In the genomic region with DNA sequence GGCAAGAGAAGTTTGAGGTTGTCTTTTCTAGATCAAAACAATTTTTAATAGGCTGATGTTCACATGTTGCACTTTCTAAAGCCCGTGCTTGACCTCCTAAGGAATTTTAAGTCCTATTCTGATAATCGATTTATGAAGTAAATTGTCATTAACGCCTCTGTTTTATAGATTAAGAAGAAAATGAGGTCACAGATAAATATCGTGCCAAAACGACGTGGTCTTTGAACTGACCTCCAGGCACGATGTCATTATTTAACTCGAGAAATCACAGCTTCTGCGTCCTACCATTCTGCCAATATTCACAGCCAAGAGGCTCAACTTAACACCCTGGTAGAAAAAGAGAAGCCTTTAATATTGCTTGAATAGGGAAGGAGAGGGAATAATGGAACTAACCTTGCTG, we compare ENCODE assay signal across 8 cellular contexts. TPM values are rescaled to one million over a fixed set of nuclear protein-coding genes. Genes with fewer than 3 reads are reported as not detected.
DNase-seq lines count a peak whose midpoint lies in the region; ATAC-seq and TF ChIP-seq lines count a peak whose summit lies in the region.

No MANE protein-coding gene starts in this region.

- H3K4me3 ChIP-seq in iPS-20b (ENCODE audit: low read length) (peak overlapping the region; percentile 73), stomach (peak overlapping the region; percentile 60 to 94 (median 81))

- H3K9me3 Mint-ChIP-seq in activated CD8-positive, alpha-beta T cell treated with anti-CD3 and anti-CD28 coated beads for 36 hours, result no peaks in the 10 kb centered on the region

- H3K36me3 Mint-ChIP-seq in activated CD8-positive, alpha-beta T cell treated with anti-CD3 and anti-CD28 coated beads for 36 hours (ENCODE audit: low read depth), result peaks cover 2% of the 10 kb centered on the region

- H3K4me1 ChIP-seq in iPS-20b (ENCODE audit: insufficient read depth, low read length) (peaks cover 29% of the 10 kb centered on the region), stomach (peaks cover 17 to 42% (median 31%) of the 10 kb centered on the region in 4 donors)

- CTCF ChIA-PET in activated CD8-positive, alpha-beta T cell treated with anti-CD3 and anti-CD28 coated beads for 36 hours (lab: Charles Lee), result interaction anchor here (0.9 to 1.5 kb wide), 4 partner anchors 25 to 1173 kb away, joined by 3 to 4 read pairs (median 3); no protein-coding TSS in a partner anchor

- WGBS in stomach, 5 donors, result 5 to 12% (median 7%) methylated on average over 9 of the region's 9 CpGs

- peak overlapping the region; percentile 80 for H3K4me3 Mint-ChIP-seq in activated CD8-positive, alpha-beta T cell treated with anti-CD3 and anti-CD28 coated beads for 36 hours

- no peak for TF ChIP-seq EP300 in stomach (IDR thresholded peaks at IDR 0.05)

- H3K27ac Mint-ChIP-seq in activated CD8-positive, alpha-beta T cell treated with anti-CD3 and anti-CD28 coated beads for 36 hours, result peak overlapping the region; percentile 92

- H3K27ac ChIP-seq in iPS-20b (ENCODE audit: low read length), result peak overlapping the region; percentile 40
- peak overlapping the region; percentile 55 to 99 (median 99) for H3K27ac ChIP-seq in stomach

- H3K36me3 ChIP-seq in iPS-20b (ENCODE audit: insufficient read depth, low read depth, low read length), result no peaks in the 10 kb centered on the region
- no peaks in the 10 kb centered on the region for H3K36me3 ChIP-seq in stomach

- no peak for ATAC-seq in activated CD8-positive, alpha-beta T cell treated with anti-CD3 and anti-CD28 coated beads for 36 hours
- ATAC-seq in HG03039 (IDR thresholded peaks at IDR 0.05; ENCODE audit: unreplicated experiment) (no peak), HG02973 (IDR thresholded peaks at IDR 0.05; ENCODE audit: unreplicated experiment) (no peak)

- intact Hi-C loops in activated CD8-positive, alpha-beta T cell treated with anti-CD3 and anti-CD28 coated beads for 36 hours (cut with micrococcal nuclease), result loop anchor here (1.0 to 10.0 kb wide), 3 partner anchors 22 to 143 kb away; no protein-coding TSS in a partner anchor
- intact Hi-C loops in stomach (cut with DNase I; ENCODE audit: low total_unique reads), result no loop called here

- no peak for TF ChIP-seq POLR2A in stomach (IDR thresholded peaks at IDR 0.05)

- DNase-seq in NCI-H82 (lab: John Stamatoyannopoulos, UW) (peak; percentile 50), NCI-H82 treated with DMSO at 0.1 percent for 48 hours (lab: John Stamatoyannopoulos, UW; ENCODE audit: unreplicated experiment) (no peak), stomach (no peak)
- DNase-seq in activated CD8-positive, alpha-beta T cell treated with anti-CD3 and anti-CD28 coated beads for 36 hours, result no peak
- no peak for DNase-seq in activated CD4-positive, CD25-positive, alpha-beta regulatory T cell treated with anti-CD3 and anti-CD28 coated beads, Interleukin-2, amount 50 U/mL, for 72 hours

- peaks cover 28% of the 10 kb centered on the region for H3K4me1 Mint-ChIP-seq in activated CD8-positive, alpha-beta T cell treated with anti-CD3 and anti-CD28 coated beads for 36 hours (ENCODE audit: low read depth)

- H3K9ac ChIP-seq in iPS-20b (ENCODE audit: low read depth, low read length), result peak overlapping the region; percentile 83

- H3K27me3 ChIP-seq in iPS-20b (ENCODE audit: insufficient read depth, low read length), result peaks cover 9% of the 10 kb centered on the region; the same call in 1 of the 2 replicates
- H3K27me3 ChIP-seq in stomach, result no peaks in the 10 kb centered on the region

- TF ChIP-seq CTCF in activated CD8-positive, alpha-beta T cell treated with anti-CD3 and anti-CD28 coated beads for 36 hours (IDR thresholded peaks at IDR 0.05), result no peak
- no peak for TF ChIP-seq CTCF in stomach (IDR thresholded peaks at IDR 0.05)

- POLR2A ChIA-PET in activated CD8-positive, alpha-beta T cell treated with anti-CD3 and anti-CD28 coated beads for 36 hours (lab: Charles Lee), result interaction anchor here (0.6 to 4.4 kb wide), 6 partner anchors 18 to 486 kb away, joined by 3 to 21 read pairs (median 3); no protein-coding TSS in a partner anchor

- no peaks in the 10 kb centered on the region for H3K9me3 ChIP-seq in iPS-20b (ENCODE audit: insufficient read depth, low read depth, low read length)
- H3K9me3 ChIP-seq in stomach, result no peaks in the 10 kb centered on the region

- no peaks in the 10 kb centered on the region for H3K27me3 Mint-ChIP-seq in activated CD8-positive, alpha-beta T cell treated with anti-CD3 and anti-CD28 coated beads for 36 hours

RNA-seq across cellular contexts. Expression of gene EEA1, which starts 0.9 kb away (rescaled TPM):
- total RNA-seq in activated CD8-positive, alpha-beta T cell treated with anti-CD3 and anti-CD28 coated beads for 36 hours, result 10 to 100 TPM; 20.8 to 21.7 TPM
- total RNA-seq in stomach, result 10 to 100 TPM in 4 of 5 donors, 1 to 10 TPM in 1; 8.2 to 24.2 (median 17.4) TPM
- 1 to 10 TPM; 2.0 to 4.3 (median 3.6) TPM for polyA plus RNA-seq in stomach
